9 cellular contexts compared by ENCODE assay signal in the genomic region with DNA sequence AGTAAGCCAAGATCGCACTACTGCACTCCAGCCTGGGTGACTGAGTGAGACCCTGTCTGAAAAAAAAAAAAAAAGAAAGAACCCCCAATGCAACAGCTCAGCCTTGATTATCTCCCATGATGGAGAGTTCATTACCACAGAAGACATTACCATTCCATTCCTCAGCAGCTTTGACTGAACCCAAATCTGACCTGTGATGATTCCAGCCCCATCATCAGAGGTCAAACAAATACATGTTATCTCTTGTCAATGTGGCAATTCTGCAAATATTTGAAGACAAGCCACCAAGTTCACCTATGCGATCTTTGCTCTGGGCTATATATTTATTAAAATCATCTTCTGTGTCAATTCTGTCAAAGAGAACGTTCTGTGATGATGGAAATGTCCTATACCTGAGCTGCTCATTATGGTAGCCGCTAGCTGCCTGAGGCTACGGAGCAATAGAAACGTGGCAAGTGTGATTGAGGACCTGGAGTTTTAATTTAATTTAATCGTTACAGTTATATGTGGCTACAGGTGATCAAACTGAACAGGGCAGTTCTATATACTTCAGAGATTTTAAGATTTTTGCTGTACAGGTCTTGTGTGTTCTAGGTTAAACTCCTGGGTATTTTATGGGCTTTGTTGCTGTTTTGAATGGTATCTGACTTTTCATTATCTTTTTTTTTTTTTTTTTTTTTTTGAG. TPM values are rescaled to one million over a fixed set of nuclear protein-coding genes. Genes with fewer than 3 reads are reported as not detected.
"Had no signal": no experiment of that assay in that cellular context is flagged by ENCODE, and none has a peak within 500 bp of the region (broad histone marks: within the 10 kb centered on the region; RNA-seq: fewer than 3 reads in every experiment).

No MANE protein-coding gene starts in this region.

- H2AFZ ChIP-seq: GM23338 had no signal

- H3K4me3 ChIP-seq: GM23338 had no signal

- H3K27ac Mint-ChIP-seq: GM23338, H9, IgD-negative memory B cell had no signal

- FAIRE-seq: H1, H54, HTR-8/SVneo had no signal

- ATAC-seq: GM23338 had no signal

- DNase-seq: H9, HCEC 1CT, KG1 had no signal

- H3K9me3 Mint-ChIP-seq: GM23338, H9, IgD-negative memory B cell had no signal

- H3K4me2 ChIP-seq: GM23338 had no signal

- H3K4me3 Mint-ChIP-seq: GM23338, H9, IgD-negative memory B cell had no signal

RNA-seq across cellular contexts. Expression of gene SEC14L4, which starts 7.9 kb away (rescaled TPM):
- polyA plus RNA-seq: IgD-negative memory B cell had no signal

RNA-seq across cellular contexts. Expression of gene SEC14L3, which starts 25.8 kb away (rescaled TPM):
- total RNA-seq: GM23338, H1, H9, HT-29 had no signal
- polyA plus RNA-seq: GM23338, H1, IgD-negative memory B cell had no signal

RNA-seq across cellular contexts. Expression of gene SEC14L6, which starts 48.9 kb away (rescaled TPM):
- total RNA-seq: HT-29 had no signal
- polyA plus RNA-seq: IgD-negative memory B cell had no signal
